In genomic region chr2:14903709-14904374, GRCh38 we compare ENCODE assay signal across 9 cellular contexts.
A peak's percentile ranks its signal among the peaks of the same experiment; 100 is the strongest.
DNase-seq lines count a peak whose midpoint lies in the region; ATAC-seq and TF ChIP-seq lines count a peak whose summit lies in the region.
"Had no signal": no experiment of that assay in that cellular context is flagged by ENCODE, and none has a peak within 500 bp of the region (broad histone marks: within the 10 kb centered on the region; RNA-seq: fewer than 3 reads in every experiment).

No MANE protein-coding gene starts in this region.

- no peaks in the 10 kb centered on the region for H3K27me3 ChIP-seq in Peyer's patch
- H3K27me3 ChIP-seq in sigmoid colon: no peaks in the 10 kb centered on the region
- H3K27me3 ChIP-seq: BLaER1 treated with 17β-estradiol and CSF1 and Interleukin-3, amounts not matched to agents 10 nM and 100 nM had no signal

- TF ChIP-seq CTCF in Peyer's patch (IDR thresholded peaks at IDR 0.05) (peak in 4 of 6 experiments; percentile 40 to 69 (median 58)), sigmoid colon (IDR thresholded peaks at IDR 0.05) (peak in 1 of 4 experiments; percentile 28)

- peak overlapping the region in 1 of 2 donors; percentile 44 for H3K27ac Mint-ChIP-seq in activated naive CD4-positive, alpha-beta T cell treated with anti-CD3 and anti-CD28 coated beads, Interleukin-2, amount 50 U/mL, for 72 hours
- no peak overlapping the region for H3K27ac Mint-ChIP-seq in memory B cell

- H3K27me3 Mint-ChIP-seq in memory B cell: peaks cover 2% of the 10 kb centered on the region

- H3K9me3 ChIP-seq in Peyer's patch: no peaks in the 10 kb centered on the region
- no peaks in the 10 kb centered on the region for H3K9me3 ChIP-seq in sigmoid colon
- H3K9me3 ChIP-seq: BLaER1 treated with 17β-estradiol and CSF1 and Interleukin-3, amounts not matched to agents 10 nM and 100 nM had no signal

- WGBS in sigmoid colon, 2 donors: 45 to 49% methylated on average over 15 of the region's 15 CpGs

- no peaks in the 10 kb centered on the region for H3K36me3 Mint-ChIP-seq in activated naive CD4-positive, alpha-beta T cell treated with anti-CD3 and anti-CD28 coated beads, Interleukin-2, amount 50 U/mL, for 72 hours
- no peaks in the 10 kb centered on the region for H3K36me3 Mint-ChIP-seq in memory B cell

- no peak overlapping the region for H3K4me3 ChIP-seq in Peyer's patch
- no peak overlapping the region for H3K4me3 ChIP-seq in sigmoid colon
- H3K4me3 ChIP-seq: BLaER1 treated with 17β-estradiol and CSF1 and Interleukin-3, amounts not matched to agents 10 nM and 100 nM had no signal

- ATAC-seq in GM19455 (IDR thresholded peaks at IDR 0.05; ENCODE audit: unreplicated experiment) (peak; percentile 99), HG03378 (IDR thresholded peaks at IDR 0.05; ENCODE audit: unreplicated experiment) (peak; percentile 99), memory B cell (ENCODE audit: low read depth) (peak; percentile 55)
- peak; percentile 71 to 91 for ATAC-seq in activated naive CD4-positive, alpha-beta T cell treated with anti-CD3 and anti-CD28 coated beads, Interleukin-2, amount 50 U/mL, for 72 hours

- TF ChIP-seq POLR2A in Peyer's patch (IDR thresholded peaks at IDR 0.05) (no peak), sigmoid colon (IDR thresholded peaks at IDR 0.05) (no peak)

- DNase-seq in NCI-H2029 (lab: John Stamatoyannopoulos, UW): peak; percentile 4
- DNase-seq in NCI-H2029 treated with DMSO at 0.1 percent for 48 hours (lab: John Stamatoyannopoulos, UW): no peak
- DNase-seq in Peyer's patch: peak in 2 of 3 donors; percentile 53 to 67
- DNase-seq in activated naive CD4-positive, alpha-beta T cell treated with anti-CD3 and anti-CD28 coated beads, Interleukin-2, amount 50 U/mL, for 72 hours (ENCODE audit: low spot score in 2 of 2): peak; percentile 55 to 74
- peak; percentile 11 to 14 for DNase-seq in memory B cell (ENCODE audit: low spot score in 2 of 2)
- DNase-seq in sigmoid colon: no peak

- no peak overlapping the region for H3K4me3 Mint-ChIP-seq in memory B cell

- no peak overlapping the region for H3K27ac ChIP-seq in Peyer's patch
- H3K27ac ChIP-seq in sigmoid colon: no peak overlapping the region
- H3K27ac ChIP-seq: BLaER1 treated with 17β-estradiol and CSF1 and Interleukin-3, amounts not matched to agents 10 nM and 100 nM had no signal

- H3K9me3 Mint-ChIP-seq in activated naive CD4-positive, alpha-beta T cell treated with anti-CD3 and anti-CD28 coated beads, Interleukin-2, amount 50 U/mL, for 72 hours: peaks cover 0 to 2% of the 10 kb centered on the region in 2 donors
- no peaks in the 10 kb centered on the region for H3K9me3 Mint-ChIP-seq in memory B cell

- no peaks in the 10 kb centered on the region for H3K4me1 Mint-ChIP-seq in memory B cell

- intact Hi-C loops in sigmoid colon (cut with DNase I): no loop called here

- H3K36me3 ChIP-seq in Peyer's patch (no peaks in the 10 kb centered on the region), sigmoid colon (no peaks in the 10 kb centered on the region)
- H3K36me3 ChIP-seq: BLaER1 treated with 17β-estradiol and CSF1 and Interleukin-3, amounts not matched to agents 10 nM and 100 nM had no signal

- TF ChIP-seq EP300 in sigmoid colon (IDR thresholded peaks at IDR 0.05): no peak

- H3K4me1 ChIP-seq in Peyer's patch (no peaks in the 10 kb centered on the region), sigmoid colon (no peaks in the 10 kb centered on the region)
- H3K4me1 ChIP-seq: BLaER1 treated with 17β-estradiol and CSF1 and Interleukin-3, amounts not matched to agents 10 nM and 100 nM had no signal

Comparison
In these comparisons a context has a peak if more than half of its experiments do, and no peak if none do; other contexts are left out.
1. DNase-seq: peak in NCI-H2029 (single experiment), Peyer's patch (2 of 3), activated naive CD4-positive, alpha-beta T cell treated with anti-CD3 and anti-CD28 coated beads, Interleukin-2, amount 50 U/mL, for 72 hours (2 of 2) and memory B cell (2 of 2); none in NCI-H2029 treated with DMSO at 0.1 percent for 48 hours (single experiment) and sigmoid colon (single experiment).
2. Peak in every context shown above with its lines, with median percentiles within 50 percentile points of each other: ATAC-seq.